ENCODE assay signal across 19 cellular contexts in the genomic region with DNA sequence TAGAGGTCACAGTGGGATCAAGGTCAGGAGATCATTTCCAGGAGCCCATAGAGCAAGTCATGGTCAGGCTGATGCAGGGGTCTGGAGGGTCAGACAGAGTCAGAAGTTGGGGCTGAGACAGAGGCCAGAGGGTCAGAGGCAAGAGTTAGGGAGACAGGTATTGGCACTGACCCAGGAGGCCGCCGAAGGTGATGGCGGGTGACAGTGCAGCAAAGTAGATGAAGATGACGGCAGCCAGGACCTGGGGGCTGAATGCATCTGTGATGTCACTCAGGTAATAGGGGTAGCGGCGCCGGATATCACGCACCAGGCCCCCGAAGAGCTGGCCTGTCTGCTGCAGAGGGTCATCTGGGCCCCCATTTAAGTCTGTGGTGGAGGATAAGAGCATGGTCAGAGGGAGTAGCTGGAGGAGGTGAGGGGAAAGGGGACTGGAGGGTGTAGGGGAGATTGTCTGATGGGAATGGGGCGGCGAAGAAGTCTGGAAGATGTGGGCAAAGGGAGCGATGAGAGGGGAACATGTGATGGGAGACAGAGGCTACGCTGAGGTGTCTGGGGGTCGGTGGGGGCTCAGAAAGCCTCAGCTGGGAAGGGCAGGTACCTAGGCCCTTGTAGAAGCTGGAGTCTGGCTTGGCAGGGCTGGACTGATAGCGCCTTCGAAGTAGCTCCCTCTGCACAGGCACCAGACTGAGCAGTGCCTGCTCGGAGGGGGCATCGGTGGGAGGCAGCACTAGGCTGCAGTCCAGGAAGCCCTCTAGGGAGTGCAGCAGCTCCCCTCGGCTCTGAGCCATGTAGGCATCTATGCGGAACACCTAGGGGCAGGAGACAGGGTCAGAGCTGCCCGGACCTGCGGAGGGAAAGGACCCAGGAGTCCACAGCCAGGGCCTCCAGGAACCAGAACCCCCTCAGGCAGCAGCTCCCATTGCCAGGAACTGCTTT. TPM values are rescaled to one million over a fixed set of nuclear protein-coding genes. Genes with fewer than 3 reads are reported as not detected.
DNase-seq lines count a peak whose midpoint lies in the region; ATAC-seq, FAIRE-seq and TF ChIP-seq lines count a peak whose summit lies in the region.
"Had no signal": no experiment of that assay in that cellular context is flagged by ENCODE, and none has a peak within 500 bp of the region (broad histone marks: within the 10 kb centered on the region; RNA-seq: fewer than 3 reads in every experiment).

No MANE protein-coding gene starts in this region.

- H3K9me1 ChIP-seq in IMR-90 (ENCODE audit: insufficient read depth, low read length), result no peaks in the 10 kb centered on the region

- H3K4me1 Mint-ChIP-seq in central memory CD8-positive, alpha-beta T cell, result no peaks in the 10 kb centered on the region
- H3K4me1 Mint-ChIP-seq: CD4-positive, CD25-positive, alpha-beta regulatory T cell had no signal

- H3K4me2 ChIP-seq in HepG2 (ENCODE audit: low read depth, low read length), result no peak overlapping the region
- no peak overlapping the region for H3K4me2 ChIP-seq in IMR-90 (ENCODE audit: low read depth, low read length)
- H3K4me2 ChIP-seq in hepatocyte, result no peak overlapping the region
- H3K4me2 ChIP-seq: A549 had no signal

- H3K36me3 ChIP-seq in HepG2 (replicated peaks in 1 of 2; ENCODE audit: control insufficient read depth in 1 of 2, insufficient read depth in 2 of 2, low read length in 2 of 2) (no peaks in the 10 kb centered on the region), right lobe of liver (no peaks in the 10 kb centered on the region), IMR-90 (ENCODE audit: control insufficient read depth, insufficient read depth, low read length) (no peaks in the 10 kb centered on the region), hepatocyte (replicated peaks; ENCODE audit: insufficient read depth, low read depth) (no peaks in the 10 kb centered on the region)
- H3K36me3 ChIP-seq: SJCRH30 had no signal

- H3K9ac ChIP-seq in HepG2 (ENCODE audit: insufficient read depth, low read depth, low read length), result no peak overlapping the region
- H3K9ac ChIP-seq in IMR-90 (ENCODE audit: low read depth, low read length), result no peak overlapping the region

- H3K4me1 ChIP-seq in HepG2 (ENCODE audit: insufficient read depth, low read length) (no peaks in the 10 kb centered on the region), right lobe of liver (no peaks in the 10 kb centered on the region), IMR-90 (ENCODE audit: control insufficient read depth, insufficient read depth, low read length) (no peaks in the 10 kb centered on the region), hepatocyte (ENCODE audit: insufficient read depth) (no peaks in the 10 kb centered on the region)
- H3K4me1 ChIP-seq: A549, SJCRH30 had no signal

- no peak overlapping the region for H2AK9ac ChIP-seq in IMR-90 (replicated peaks; ENCODE audit: low read depth, low read length, poor library complexity)

- in situ Hi-C loops in HepG2 (cut with HindIII; ENCODE audit: extremely low pct_ligation_motif_present, low pct_unique_long_range_greater_than_20kb), result no loop called here
- in situ Hi-C loops in IMR-90 (cut with MboI; ENCODE audit: low sequenced_read_pairs), result no loop called here

- no peak for TF ChIP-seq RAD21 in HepG2 (CRISPR knock-in tag; IDR thresholded peaks at IDR 0.05)
- TF ChIP-seq RAD21 in IMR-90 (IDR thresholded peaks at IDR 0.05; ENCODE audit: low read length), result no peak

- H3K14ac ChIP-seq in IMR-90 (replicated peaks; ENCODE audit: low read depth, low read length), result no peak overlapping the region

- H3K79me1 ChIP-seq in IMR-90 (ENCODE audit: low read depth in 1 of 2, low read length in 2 of 2), result no peaks in the 10 kb centered on the region

- no peak overlapping the region for H3K18ac ChIP-seq in IMR-90 (ENCODE audit: low read depth, low read length)

- no peak overlapping the region for H4K5ac ChIP-seq in IMR-90 (ENCODE audit: low read depth, low read length)

- no peaks in the 10 kb centered on the region for H3K36me3 Mint-ChIP-seq in central memory CD8-positive, alpha-beta T cell (ENCODE audit: insufficient read depth)
- H3K36me3 Mint-ChIP-seq: CD4-positive, CD25-positive, alpha-beta regulatory T cell had no signal

- DNase-seq in HepG2 (ENCODE audit: low spot score) (no peak), right lobe of liver (no peak), IMR-90 (no peak), hepatocyte (ENCODE audit: low spot score) (no peak), AG20443 (ENCODE audit: low spot score) (no peak)
- DNase-seq in central memory CD8-positive, alpha-beta T cell (ENCODE audit: low spot score in 2 of 2), result no peak
- DNase-seq in effector CD8-positive, alpha-beta T cell (lab: John Stamatoyannopoulos, UW), result no peak
- DNase-seq: CD4-positive, CD25-positive, alpha-beta regulatory T cell; COR-L47; GDM1; HCEC 1CT; NCI-H1417; NCI-H1930; NCI-H526; SJCRH30 had no signal

- no peak overlapping the region for H2BK120ac ChIP-seq in IMR-90 (ENCODE audit: low read depth, low read length)

- no peak overlapping the region for H4K8ac ChIP-seq in IMR-90 (ENCODE audit: low read depth in 2 of 2, low read length in 2 of 2)

- no peak overlapping the region for H4K91ac ChIP-seq in IMR-90 (ENCODE audit: insufficient read depth, low read depth, low read length)

- H3K9me3 Mint-ChIP-seq in central memory CD8-positive, alpha-beta T cell, result no peaks in the 10 kb centered on the region
- H3K9me3 Mint-ChIP-seq: CD4-positive, CD25-positive, alpha-beta regulatory T cell had no signal

- no peak for FAIRE-seq in HepG2 (lab: Jason Lieb, UNC)
- FAIRE-seq: A549 had no signal

- no peak overlapping the region for H2AFZ ChIP-seq in HepG2 (ENCODE audit: low read length)
- peak overlapping the region; percentile 21 for H2AFZ ChIP-seq in IMR-90 (replicated peaks; ENCODE audit: low read length, poor library complexity)
- H2AFZ ChIP-seq in hepatocyte, result no peak overlapping the region

- no peak overlapping the region for H3K4me3 Mint-ChIP-seq in central memory CD8-positive, alpha-beta T cell
- H3K4me3 Mint-ChIP-seq: CD4-positive, CD25-positive, alpha-beta regulatory T cell had no signal

- 43% methylated on average over 22 of the region's 22 CpGs for WGBS in HepG2 (ENCODE audit: low lambda C conversion rate)
- 66% methylated on average over 6 of the region's 22 CpGs for WGBS in right lobe of liver (ENCODE audit: insufficient coverage, low coverage, low lambda C conversion rate, missing lambda C conversion rate)
- WGBS in IMR-90 (ENCODE audit: extremely low coverage in 2 of 2, insufficient read length in 1 of 2), 2 experiments, result 78% methylated on average over 18 of the region's 22 CpGs; no CpG with 5 or more reads in 1 of the 2 experiments
- WGBS in hepatocyte (ENCODE audit: low lambda C conversion rate, missing lambda C conversion rate), result 90% methylated on average over 22 of the region's 22 CpGs

- H3K9me3 ChIP-seq in HepG2 (ENCODE audit: low read length) (no peaks in the 10 kb centered on the region), right lobe of liver (no peaks in the 10 kb centered on the region), IMR-90 (ENCODE audit: control insufficient read depth, insufficient read depth, low read length) (no peaks in the 10 kb centered on the region), hepatocyte (ENCODE audit: low read depth) (no peaks in the 10 kb centered on the region)
- H3K9me3 ChIP-seq: A549, SJCRH30 had no signal

- POLR2A ChIA-PET in HepG2 (lab: Yijun Ruan, JAX) (interaction anchor here (0.9 to 1.1 kb wide), 2 partner anchors 22 kb away, joined by 3 to 4 read pairs; no protein-coding TSS in a partner anchor), IMR-90 (lab: Charles Lee; ENCODE audit: unreplicated experiment) (no interaction called here)

- TF ChIP-seq EP300 in HepG2 (IDR thresholded peaks at IDR 0.05; ENCODE audit: low read depth in 2 of 2, low read length in 2 of 2) (no peak), HepG2 (CRISPR knock-in tag; IDR thresholded peaks at IDR 0.05; ENCODE audit: borderline replicate concordance) (no peak)

- H3K9me2 ChIP-seq in hepatocyte (replicated peaks; ENCODE audit: insufficient read depth), result no peaks in the 10 kb centered on the region

- no peak overlapping the region for H3K4me3 ChIP-seq in HepG2 (replicated peaks in 1 of 3; ENCODE audit: insufficient read depth in 1 of 3, low read depth in 2 of 3, low read length in 3 of 3)
- no peak overlapping the region for H3K4me3 ChIP-seq in right lobe of liver
- no peak overlapping the region for H3K4me3 ChIP-seq in IMR-90 (ENCODE audit: insufficient read depth, low read depth, low read length)
- H3K4me3 ChIP-seq in hepatocyte, result no peak overlapping the region
- H3K4me3 ChIP-seq: A549, SJCRH30 had no signal

- no peak overlapping the region for H2BK15ac ChIP-seq in IMR-90 (ENCODE audit: low read depth, low read length)

- no peaks in the 10 kb centered on the region for H4K20me1 ChIP-seq in HepG2 (ENCODE audit: insufficient read depth, low read length)
- no peaks in the 10 kb centered on the region for H4K20me1 ChIP-seq in IMR-90 (ENCODE audit: insufficient read depth, low read length)
- H4K20me1 ChIP-seq in hepatocyte (ENCODE audit: insufficient read depth, poor library complexity, severe bottlenecking), result no peaks in the 10 kb centered on the region

- ATAC-seq in HepG2, result peak; percentile 14
- ATAC-seq in right lobe of liver, result no peak
- ATAC-seq in IMR-90 (ENCODE audit: low read depth), result no peak
- no peak for ATAC-seq in central memory CD8-positive, alpha-beta T cell (replicated peaks; ENCODE audit: extremely low read depth, poor library complexity, severe bottlenecking)
- no peak for ATAC-seq in HG03039 (IDR thresholded peaks at IDR 0.05; ENCODE audit: unreplicated experiment)

- no TSS peak for BruUV-seq in HepG2 (replicated peaks; lab: Mats Ljungman, UMichigan)
- no TSS peak for BruUV-seq in IMR-90 (replicated peaks; lab: Mats Ljungman, UMichigan)

- H2BK20ac ChIP-seq in IMR-90 (ENCODE audit: low read depth, low read length), result no peak overlapping the region

- H3K27ac ChIP-seq in HepG2 (ENCODE audit: extremely low read length, insufficient read depth, low read length) (no peak overlapping the region), right lobe of liver (no peak overlapping the region), IMR-90 (ENCODE audit: insufficient read depth, low read length) (no peak overlapping the region), hepatocyte (no peak overlapping the region)
- H3K27ac ChIP-seq: A549, SJCRH30 had no signal

- H3K27me3 ChIP-seq in HepG2 (ENCODE audit: control insufficient read depth in 1 of 2, insufficient read depth in 2 of 2, low read length in 2 of 2), result peaks cover 33 to 85% of the 10 kb centered on the region in 2 experiments
- H3K27me3 ChIP-seq in right lobe of liver, result no peaks in the 10 kb centered on the region
- peaks cover 59% of the 10 kb centered on the region for H3K27me3 ChIP-seq in IMR-90 (ENCODE audit: control insufficient read depth, insufficient read depth, low read length)
- no peaks in the 10 kb centered on the region for H3K27me3 ChIP-seq in hepatocyte

- TF ChIP-seq POLR2A in HepG2 (IDR thresholded peaks at IDR 0.05; ENCODE audit: insufficient read depth in 1 of 2, low read depth in 2 of 2, low read length in 2 of 2), result no peak
- no peak for TF ChIP-seq POLR2A in right lobe of liver (IDR thresholded peaks at IDR 0.05)
- TF ChIP-seq POLR2A in IMR-90 (IDR thresholded peaks at IDR 0.05; ENCODE audit: low read depth, low read length), result no peak

- H3K56ac ChIP-seq in IMR-90 (ENCODE audit: extremely low read depth, insufficient read depth, low read length), result no peak overlapping the region

- peak overlapping the region; percentile 17 for H3K27ac Mint-ChIP-seq in central memory CD8-positive, alpha-beta T cell (ENCODE audit: low read depth)

- CTCF ChIA-PET in HepG2 (lab: Yijun Ruan, JAX; ENCODE audit: low intra/inter-chr PET ratio, low total read pairs) (no interaction called here), IMR-90 (lab: Yijun Ruan, JAX) (interaction anchor here (0.7 kb wide), 1 partner anchor 10 kb away, joined by 3 read pairs; no protein-coding TSS in a partner anchor)

- H3K23ac ChIP-seq in IMR-90 (ENCODE audit: low read depth, low read length), result no peak overlapping the region

- dilution Hi-C loops in IMR-90 (cut with HindIII; ENCODE audit: low sequenced_read_pairs, unreplicated experiment), result no loop called here

- H3K4ac ChIP-seq in IMR-90 (ENCODE audit: low read depth, low read length), result no peak overlapping the region

- no peak overlapping the region for H2AK5ac ChIP-seq in IMR-90 (ENCODE audit: low read depth, low read length)

- no peaks in the 10 kb centered on the region for H3K79me2 ChIP-seq in HepG2 (ENCODE audit: insufficient read depth, low read length)
- no peaks in the 10 kb centered on the region for H3K79me2 ChIP-seq in hepatocyte

- H2BK5ac ChIP-seq in IMR-90 (ENCODE audit: low read depth, low read length, poor library complexity, severe bottlenecking), result no peak overlapping the region

- H3K27me3 Mint-ChIP-seq in central memory CD8-positive, alpha-beta T cell, result no peaks in the 10 kb centered on the region
- H3K27me3 Mint-ChIP-seq: CD4-positive, CD25-positive, alpha-beta regulatory T cell had no signal

- intact Hi-C loops in HepG2 (cut with micrococcal nuclease; ENCODE audit: unreplicated experiment), result no loop called here
- intact Hi-C loops in right lobe of liver (cut with DNase I), result no loop called here
- intact Hi-C loops in IMR-90 (cut with micrococcal nuclease), result no loop called here

- TF ChIP-seq CTCF in HepG2 (CRISPR knock-in tag; IDR thresholded peaks at IDR 0.05) (no peak), right lobe of liver (IDR thresholded peaks at IDR 0.05) (no peak), IMR-90 (conservative IDR thresholded peaks at IDR 0.05; ENCODE audit: low read depth, low read length) (no peak), hepatocyte (IDR thresholded peaks at IDR 0.05; ENCODE audit: poor library complexity) (no peak)

RNA-seq across cellular contexts. Expression of a gene that starts 9.9 kb away (rescaled TPM):
- total RNA-seq in HepG2 (2016; rRNA removed; fragmentation: Illumina TruSeq; extraction: Trizol), result not detected in 2 replicates
- not detected in 2 replicates for total RNA-seq in HepG2 (2016; cell fraction: cytosol; rRNA removed; fragmentation: Illumina TruSeq; extraction: Trizol; ENCODE audit: low read depth)
- total RNA-seq in HepG2 (2016; cell fraction: insoluble cytoplasmic fraction; rRNA removed; fragmentation: Illumina TruSeq; extraction: Trizol), result not detected in 2 replicates
- total RNA-seq in HepG2 (2016; cell fraction: membrane; rRNA removed; fragmentation: Illumina TruSeq; extraction: Trizol), result not detected in 2 replicates
- total RNA-seq in HepG2 (2016; cell fraction: nucleus; rRNA removed; fragmentation: Illumina TruSeq; extraction: Trizol), result not detected in 2 replicates
- polyA plus RNA-seq in HepG2 (2011; rRNA removed), result 0.01 TPM in 1 of 2 replicates, not detected in the other
- polyA plus RNA-seq in HepG2 (2011; cell fraction: cytosol; rRNA removed), result not detected in 2 replicates
- polyA plus RNA-seq in HepG2 (2011; cell fraction: nucleus; rRNA removed), result 0.03 TPM in 1 of 2 replicates, not detected in the other
- not detected in 2 replicates for polyA plus RNA-seq in HepG2 (2012)
- not detected in 2 replicates for polyA plus RNA-seq in HepG2 (2016; cell fraction: cytosol; fragmentation: Illumina TruSeq; extraction: Trizol; ENCODE audit: low read depth)
- polyA plus RNA-seq in HepG2 (2016; cell fraction: insoluble cytoplasmic fraction; fragmentation: Illumina TruSeq; extraction: Trizol; ENCODE audit: low read depth), result not detected in 2 replicates
- not detected in 2 replicates for polyA plus RNA-seq in HepG2 (2016; cell fraction: membrane; fragmentation: Illumina TruSeq; extraction: Trizol; ENCODE audit: low read depth)
- polyA plus RNA-seq in HepG2 (2016; cell fraction: nucleus; fragmentation: Illumina TruSeq; extraction: Trizol; ENCODE audit: insufficient read depth, low read depth), result not detected in 2 replicates
- not detected in 2 replicates for polyA minus RNA-seq in HepG2 (2011; rRNA and poly(A)+ RNA removed; ENCODE audit: low replicate concordance)
- not detected in 2 replicates for polyA minus RNA-seq in HepG2 (2011; cell fraction: cytosol; rRNA and poly(A)+ RNA removed)
- polyA minus RNA-seq in HepG2 (2011; cell fraction: nucleus; rRNA and poly(A)+ RNA removed), result not detected in 2 replicates
- 10 to 100 TPM in 1 of 6 experiments, 1 to 10 TPM in 2, under 1 TPM in 3; 0.06 to 31.8 (median 1.2) TPM for total RNA-seq in right lobe of liver
- total RNA-seq in IMR-90 (2012; rRNA removed), result not detected in 2 replicates
- polyA plus RNA-seq in IMR-90 (2012; rRNA removed), result not detected in 2 replicates
- not detected in 2 replicates for polyA plus RNA-seq in IMR-90 (2012; cell fraction: cytosol; rRNA removed)
- polyA plus RNA-seq in IMR-90 (2012; cell fraction: nucleus; rRNA removed; ENCODE audit: low replicate concordance), result 0.01 TPM in 1 of 2 replicates, not detected in the other
- not detected in 2 replicates for total RNA-seq in hepatocyte
- polyA plus RNA-seq in hepatocyte, result not detected in 2 replicates
- total RNA-seq: CD4-positive, CD25-positive, alpha-beta regulatory T cell; Daoy; M059J had no signal
- polyA plus RNA-seq: A549; CD4-positive, CD25-positive, alpha-beta regulatory T cell had no signal

RNA-seq across cellular contexts. Expression of a gene that starts 38.6 kb away (rescaled TPM):
- 52.1 and 60.9 TPM in 2 replicates for total RNA-seq in HepG2 (2016; rRNA removed; fragmentation: Illumina TruSeq; extraction: Trizol)
- 13.2 and 14.5 TPM in 2 replicates for total RNA-seq in HepG2 (2016; cell fraction: cytosol; rRNA removed; fragmentation: Illumina TruSeq; extraction: Trizol; ENCODE audit: low read depth)
- 46.2 and 61.5 TPM in 2 replicates for total RNA-seq in HepG2 (2016; cell fraction: insoluble cytoplasmic fraction; rRNA removed; fragmentation: Illumina TruSeq; extraction: Trizol)
- 33.7 and 33.9 TPM in 2 replicates for total RNA-seq in HepG2 (2016; cell fraction: membrane; rRNA removed; fragmentation: Illumina TruSeq; extraction: Trizol)
- total RNA-seq in HepG2 (2016; cell fraction: nucleus; rRNA removed; fragmentation: Illumina TruSeq; extraction: Trizol), result 43.5 and 47.5 TPM in 2 replicates
- polyA plus RNA-seq in HepG2 (2011; rRNA removed), result 15.2 and 16.1 TPM in 2 replicates
- polyA plus RNA-seq in HepG2 (2011; cell fraction: cytosol; rRNA removed), result 9.1 and 10.0 TPM in 2 replicates
- polyA plus RNA-seq in HepG2 (2011; cell fraction: nucleus; rRNA removed), result 35.4 and 41.3 TPM in 2 replicates
- polyA plus RNA-seq in HepG2 (2012), result 27.8 and 33.4 TPM in 2 replicates
- polyA plus RNA-seq in HepG2 (2016; cell fraction: cytosol; fragmentation: Illumina TruSeq; extraction: Trizol; ENCODE audit: low read depth), result 8.6 and 8.7 TPM in 2 replicates
- 57.4 and 68.3 TPM in 2 replicates for polyA plus RNA-seq in HepG2 (2016; cell fraction: insoluble cytoplasmic fraction; fragmentation: Illumina TruSeq; extraction: Trizol; ENCODE audit: low read depth)
- polyA plus RNA-seq in HepG2 (2016; cell fraction: membrane; fragmentation: Illumina TruSeq; extraction: Trizol; ENCODE audit: low read depth), result 21.7 and 23.2 TPM in 2 replicates
- 93.7 and 94.2 TPM in 2 replicates for polyA plus RNA-seq in HepG2 (2016; cell fraction: nucleus; fragmentation: Illumina TruSeq; extraction: Trizol; ENCODE audit: insufficient read depth, low read depth)
- polyA minus RNA-seq in HepG2 (2011; rRNA and poly(A)+ RNA removed; ENCODE audit: low replicate concordance), result 11.5 and 30.7 TPM in 2 replicates
- 8.2 and 9.9 TPM in 2 replicates for polyA minus RNA-seq in HepG2 (2011; cell fraction: cytosol; rRNA and poly(A)+ RNA removed)
- polyA minus RNA-seq in HepG2 (2011; cell fraction: nucleus; rRNA and poly(A)+ RNA removed), result 29.7 and 33.2 TPM in 2 replicates
- 10 to 100 TPM; 22.3 to 35.9 (median 32.0) TPM for total RNA-seq in right lobe of liver
- 42.1 and 49.4 TPM in 2 replicates for total RNA-seq in IMR-90 (2012; rRNA removed)
- 25.6 and 29.7 TPM in 2 replicates for polyA plus RNA-seq in IMR-90 (2012; rRNA removed)
- 13.0 and 21.5 TPM in 2 replicates for polyA plus RNA-seq in IMR-90 (2012; cell fraction: cytosol; rRNA removed)
- 19.8 and 33.5 TPM in 2 replicates for polyA plus RNA-seq in IMR-90 (2012; cell fraction: nucleus; rRNA removed; ENCODE audit: low replicate concordance)
- 35.0 and 38.9 TPM in 2 replicates for total RNA-seq in hepatocyte
- polyA plus RNA-seq in hepatocyte, result 37.2 and 41.1 TPM in 2 replicates

RNA-seq across cellular contexts. Expression of a gene that starts 50.3 kb away (rescaled TPM):
- total RNA-seq in HepG2 (2016; rRNA removed; fragmentation: Illumina TruSeq; extraction: Trizol) (not detected in 2 replicates), right lobe of liver (under 1 TPM in 2 of 6 experiments, not detected in 4; 0.12 to 0.75 TPM), IMR-90 (2012; rRNA removed) (under 0.01 TPM in 2 replicates), hepatocyte (2.0 and 2.1 TPM in 2 replicates)
- not detected in 2 replicates for total RNA-seq in HepG2 (2016; cell fraction: cytosol; rRNA removed; fragmentation: Illumina TruSeq; extraction: Trizol; ENCODE audit: low read depth)
- total RNA-seq in HepG2 (2016; cell fraction: insoluble cytoplasmic fraction; rRNA removed; fragmentation: Illumina TruSeq; extraction: Trizol), result 0.04 TPM in 1 of 2 replicates, not detected in the other
- 0.31 TPM in 1 of 2 replicates, not detected in the other for total RNA-seq in HepG2 (2016; cell fraction: membrane; rRNA removed; fragmentation: Illumina TruSeq; extraction: Trizol)
- total RNA-seq in HepG2 (2016; cell fraction: nucleus; rRNA removed; fragmentation: Illumina TruSeq; extraction: Trizol), result not detected in 2 replicates
- polyA plus RNA-seq in HepG2 (2011; rRNA removed) (0.25 and 0.33 TPM in 2 replicates), IMR-90 (2012; rRNA removed) (0.07 and 0.34 TPM in 2 replicates), hepatocyte (0.40 and 2.3 TPM in 2 replicates)
- polyA plus RNA-seq in HepG2 (2011; cell fraction: cytosol; rRNA removed), result 0.32 and 0.42 TPM in 2 replicates
- 0.97 and 1.1 TPM in 2 replicates for polyA plus RNA-seq in HepG2 (2011; cell fraction: nucleus; rRNA removed)
- 0.11 and 0.43 TPM in 2 replicates for polyA plus RNA-seq in HepG2 (2012)
- 0.18 TPM in 2 replicates for polyA plus RNA-seq in HepG2 (2016; cell fraction: cytosol; fragmentation: Illumina TruSeq; extraction: Trizol; ENCODE audit: low read depth)
- polyA plus RNA-seq in HepG2 (2016; cell fraction: insoluble cytoplasmic fraction; fragmentation: Illumina TruSeq; extraction: Trizol; ENCODE audit: low read depth), result 0.21 and 0.33 TPM in 2 replicates
- polyA plus RNA-seq in HepG2 (2016; cell fraction: membrane; fragmentation: Illumina TruSeq; extraction: Trizol; ENCODE audit: low read depth), result 0.07 TPM in 1 of 2 replicates, not detected in the other
- 0.33 TPM in 1 of 2 replicates, not detected in the other for polyA plus RNA-seq in HepG2 (2016; cell fraction: nucleus; fragmentation: Illumina TruSeq; extraction: Trizol; ENCODE audit: insufficient read depth, low read depth)
- 0.48 TPM in 1 of 2 replicates, not detected in the other for polyA minus RNA-seq in HepG2 (2011; rRNA and poly(A)+ RNA removed; ENCODE audit: low replicate concordance)
- polyA minus RNA-seq in HepG2 (2011; cell fraction: cytosol; rRNA and poly(A)+ RNA removed), result not detected in 2 replicates
- 0.50 TPM in 1 of 2 replicates, not detected in the other for polyA minus RNA-seq in HepG2 (2011; cell fraction: nucleus; rRNA and poly(A)+ RNA removed)
- polyA plus RNA-seq in IMR-90 (2012; cell fraction: cytosol; rRNA removed), result 0.16 and 0.18 TPM in 2 replicates
- 0.51 and 0.57 TPM in 2 replicates for polyA plus RNA-seq in IMR-90 (2012; cell fraction: nucleus; rRNA removed; ENCODE audit: low replicate concordance)

RNA-seq across cellular contexts. Expression of a gene that starts 58.4 kb away (rescaled TPM):
- total RNA-seq in HepG2 (2016; rRNA removed; fragmentation: Illumina TruSeq; extraction: Trizol) (45.7 and 59.1 TPM in 2 replicates), right lobe of liver (10 to 100 TPM; 20.3 to 26.8 (median 22.1) TPM), IMR-90 (2012; rRNA removed) (17.2 and 17.5 TPM in 2 replicates), hepatocyte (64.0 and 64.3 TPM in 2 replicates)
- 12.2 and 14.1 TPM in 2 replicates for total RNA-seq in HepG2 (2016; cell fraction: cytosol; rRNA removed; fragmentation: Illumina TruSeq; extraction: Trizol; ENCODE audit: low read depth)
- 42.7 and 60.0 TPM in 2 replicates for total RNA-seq in HepG2 (2016; cell fraction: insoluble cytoplasmic fraction; rRNA removed; fragmentation: Illumina TruSeq; extraction: Trizol)
- 45.9 and 46.8 TPM in 2 replicates for total RNA-seq in HepG2 (2016; cell fraction: membrane; rRNA removed; fragmentation: Illumina TruSeq; extraction: Trizol)
- 42.7 and 44.6 TPM in 2 replicates for total RNA-seq in HepG2 (2016; cell fraction: nucleus; rRNA removed; fragmentation: Illumina TruSeq; extraction: Trizol)
- polyA plus RNA-seq in HepG2 (2011; rRNA removed) (44.5 and 49.3 TPM in 2 replicates), IMR-90 (2012; rRNA removed) (38.3 and 40.9 TPM in 2 replicates), hepatocyte (28.7 and 29.2 TPM in 2 replicates)
- 39.5 and 41.0 TPM in 2 replicates for polyA plus RNA-seq in HepG2 (2011; cell fraction: cytosol; rRNA removed)
- 121 and 131 TPM in 2 replicates for polyA plus RNA-seq in HepG2 (2011; cell fraction: nucleus; rRNA removed)
- polyA plus RNA-seq in HepG2 (2012), result 37.8 and 38.4 TPM in 2 replicates
- polyA plus RNA-seq in HepG2 (2016; cell fraction: cytosol; fragmentation: Illumina TruSeq; extraction: Trizol; ENCODE audit: low read depth), result 7.6 and 9.2 TPM in 2 replicates
- polyA plus RNA-seq in HepG2 (2016; cell fraction: insoluble cytoplasmic fraction; fragmentation: Illumina TruSeq; extraction: Trizol; ENCODE audit: low read depth), result 50.4 and 54.3 TPM in 2 replicates
- polyA plus RNA-seq in HepG2 (2016; cell fraction: membrane; fragmentation: Illumina TruSeq; extraction: Trizol; ENCODE audit: low read depth), result 32.8 and 36.7 TPM in 2 replicates
- polyA plus RNA-seq in HepG2 (2016; cell fraction: nucleus; fragmentation: Illumina TruSeq; extraction: Trizol; ENCODE audit: insufficient read depth, low read depth), result 81.5 and 96.7 TPM in 2 replicates
- polyA minus RNA-seq in HepG2 (2011; rRNA and poly(A)+ RNA removed; ENCODE audit: low replicate concordance), result 65.3 and 85.1 TPM in 2 replicates
- 25.4 and 26.4 TPM in 2 replicates for polyA minus RNA-seq in HepG2 (2011; cell fraction: cytosol; rRNA and poly(A)+ RNA removed)
- polyA minus RNA-seq in HepG2 (2011; cell fraction: nucleus; rRNA and poly(A)+ RNA removed), result 47.9 and 72.6 TPM in 2 replicates
- polyA plus RNA-seq in IMR-90 (2012; cell fraction: cytosol; rRNA removed), result 28.3 and 33.9 TPM in 2 replicates
- polyA plus RNA-seq in IMR-90 (2012; cell fraction: nucleus; rRNA removed; ENCODE audit: low replicate concordance), result 91.0 and 111 TPM in 2 replicates
